In genomic region chr5:56751914-56752313, GRCh38 we compare ENCODE assay signal across 20 cellular contexts.
"Had no signal": no experiment of that assay in that cellular context is flagged by ENCODE, and none has a peak within 500 bp of the region (broad histone marks: within the 10 kb centered on the region; RNA-seq: fewer than 3 reads in every experiment).

No MANE protein-coding gene starts in this region.

- H3K4me1 ChIP-seq: foreskin keratinocyte, lower lobe of right lung had no signal

- ATAC-seq: activated CD8-positive, alpha-beta memory T cell treated with anti-CD3 and anti-CD28 coated beads, Interleukin-2, amount 10 ng/mL, durations not matched to agents 7 days and 5 days; activated CD8-positive, alpha-beta T cell treated with anti-CD3 and anti-CD28 coated beads for 36 hours; foreskin keratinocyte; lower lobe of right lung; mucosa of descending colon had no signal

- H3K27ac ChIP-seq: cardiac muscle cell, foreskin keratinocyte, lower lobe of right lung, WERI-Rb-1 had no signal

- H3K27me3 ChIP-seq: cardiac muscle cell, foreskin keratinocyte had no signal

- H3K9me3 ChIP-seq: lower lobe of right lung, mucosa of descending colon had no signal

- H3K4me3 ChIP-seq: cardiac muscle cell, lower lobe of right lung, mucosa of descending colon had no signal

- H3K36me3 ChIP-seq: cardiac muscle cell, lower lobe of right lung, WERI-Rb-1 had no signal

- DNase-seq: activated CD4-positive, alpha-beta T cell treated with anti-CD3 and anti-CD28 coated beads, Interleukin-2, amount 10 ng/mL, durations not matched to agents 7 days and 5 days; activated CD4-positive, CD25-positive, alpha-beta regulatory T cell treated with anti-CD3 and anti-CD28 coated beads, Interleukin-2, amount 50 U/mL, for 72 hours; activated CD8-positive, alpha-beta memory T cell treated with anti-CD3 and anti-CD28 coated beads, Interleukin-2, amount 10 ng/mL, durations not matched to agents 7 days and 5 days; activated CD8-positive, alpha-beta T cell treated with anti-CD3 and anti-CD28 coated beads for 36 hours; activated effector memory CD4-positive, alpha-beta T cell treated with anti-CD3 and anti-CD28 coated beads, Interleukin-2, amount 50 U/mL, for 16 hours; activated naive CD4-positive, alpha-beta T cell treated with anti-CD3 and anti-CD28 coated beads, Interleukin-2, amount 10 ng/mL, durations not matched to agents 7 days and 5 days; activated T-cell treated with anti-CD3 and anti-CD28 coated beads for 4 hours; effector CD4-positive, alpha-beta T cell; foreskin keratinocyte; lower lobe of right lung; mesendoderm; mucosa of descending colon; naive B cell; nucleus accumbens; posterior cingulate gyrus; stimulated activated CD4-positive, alpha-beta T cell treated with anti-CD3 and anti-CD28 coated beads, Interleukin-4, amount 100 ng/mL, for 24 hours; stimulated activated naive CD4-positive, alpha-beta T cell treated with Interleukin-2 at 50 U/mL for 16 hours; T-helper 1 cell; WERI-Rb-1 had no signal
